22 cellular contexts compared by ENCODE assay signal in the genomic region with DNA sequence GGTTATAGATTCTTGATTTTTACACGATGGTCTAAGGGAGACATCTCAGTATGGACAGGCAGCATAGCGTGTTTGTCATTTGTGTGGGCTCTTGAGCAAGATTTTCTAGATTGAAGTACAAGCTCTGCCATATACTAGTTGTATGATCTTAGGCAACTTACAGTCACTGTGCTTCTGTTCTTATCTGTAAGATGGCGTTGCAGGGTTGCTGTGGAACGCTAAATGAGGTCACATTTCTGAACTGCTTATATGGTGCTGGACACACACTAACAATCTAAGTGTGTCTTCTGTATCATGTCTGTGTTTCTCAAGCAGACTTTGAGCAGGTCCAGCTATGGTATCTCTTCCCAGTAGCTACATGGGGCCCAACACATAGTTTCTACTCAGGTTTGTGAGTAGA.
"Had no signal": no experiment of that assay in that cellular context is flagged by ENCODE, and none has a peak within 500 bp of the region (broad histone marks: within the 10 kb centered on the region; RNA-seq: fewer than 3 reads in every experiment).

No MANE protein-coding gene starts in this region.

- H3K27ac ChIP-seq: HL-60, RWPE1 had no signal

- H3K27me3 ChIP-seq: MG63 had no signal

- H3K36me3 ChIP-seq: MG63 had no signal

- H3K4me2 ChIP-seq: SK-N-SH had no signal

- ATAC-seq: Panc1, PC-3 had no signal

- H3K9me3 ChIP-seq: MG63, SK-N-SH had no signal

- H3K9me2 ChIP-seq: SK-N-SH had no signal

- DNase-seq: Karpas-422, KG1, MG63, NCI-H1092, NCI-H1105 treated with DMSO at 0.1 percent for 48 hours, NCI-H1417 treated with DMSO at 0.1 percent for 48 hours, NCI-H146, NCI-H1694 treated with DMSO at 0.1 percent for 48 hours, NCI-H1930, NCI-H2081, NCI-H2107, NCI-H2227 treated with DMSO at 0.1 percent for 48 hours, NCI-H524 treated with DMSO at 0.1 percent for 48 hours, NCI-H69, NCI-H774, PC-3, SHP77, SK-N-SH had no signal

- H3K4me3 ChIP-seq: MG63 had no signal

- H3K9ac ChIP-seq: SK-N-SH had no signal

- FAIRE-seq: HTR-8/SVneo had no signal
